In the genomic region with DNA sequence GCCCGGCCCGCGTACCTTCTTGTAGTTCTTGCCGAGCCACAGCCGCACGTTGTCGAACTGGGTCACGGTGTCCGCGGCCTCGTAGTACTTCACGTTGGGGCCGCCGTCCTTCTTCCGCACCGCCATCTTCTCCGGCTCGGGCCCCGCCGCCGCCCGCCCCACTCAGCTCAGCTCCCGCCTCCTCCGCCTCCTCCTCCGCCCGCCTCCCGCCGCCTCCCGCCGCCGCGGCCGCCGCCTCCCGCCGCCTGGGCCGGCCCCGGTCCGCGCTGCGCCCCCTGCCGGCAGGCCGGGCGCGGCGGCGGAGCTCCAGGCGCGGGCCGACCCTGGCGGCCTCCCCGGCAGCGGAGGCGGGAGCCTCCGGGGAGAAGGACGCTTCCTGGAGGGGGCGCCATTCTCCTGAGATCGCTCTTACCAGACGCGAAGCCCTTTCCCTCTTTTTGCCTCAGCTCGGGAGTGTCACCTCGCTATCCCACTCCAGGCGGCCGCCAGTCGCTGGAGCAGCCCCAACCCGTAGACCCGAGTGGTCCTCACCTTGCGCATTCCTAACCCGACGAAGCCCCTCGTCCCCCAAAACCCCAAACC, we compare ENCODE assay signal across 8 cellular contexts. TPM values are rescaled to one million over a fixed set of nuclear protein-coding genes. Genes with fewer than 3 reads are reported as not detected.
DNase-seq lines count a peak whose midpoint lies in the region; ATAC-seq, FAIRE-seq and TF ChIP-seq lines count a peak whose summit lies in the region.

A gene (minus strand): TSS at position 148 of the 582 bp plus-strand sequence. CDS start 22 bp downstream, at position 126.

- H3K4me3 Mint-ChIP-seq in GM23338: peak within 1 kb of the TSS; percentile 99

- no peak within 1 kb of the TSS for H2BK12ac ChIP-seq in neuronal stem cell (ENCODE audit: low read length)

- peaks cover 44% of the 10 kb centered on the region for H3K36me3 ChIP-seq in DOHH2 (ENCODE audit: control insufficient read depth, low read length)
- H3K36me3 ChIP-seq in GM23338 (ENCODE audit: insufficient read depth): peaks cover 22% of the 10 kb centered on the region
- H3K36me3 ChIP-seq in neuronal stem cell (replicated peaks in 1 of 2; ENCODE audit: control insufficient read depth in 2 of 2, insufficient read depth in 2 of 2, low read length in 2 of 2): peaks cover 13 to 34% of the 10 kb centered on the region in 2 donors
- peaks cover 5 to 18% (median 13%) of the 10 kb centered on the region in 5 donors for H3K36me3 ChIP-seq in subcutaneous abdominal adipose tissue (ENCODE audit: control insufficient read depth in 5 of 5, insufficient read depth in 5 of 5, low read length in 5 of 5)

- H3K27me3 Mint-ChIP-seq in GM23338 (ENCODE audit: insufficient read depth, low read depth, poor library complexity): peaks cover 15% of the 10 kb centered on the region

- H3K23ac ChIP-seq in neuronal stem cell (ENCODE audit: low read depth, low read length, poor library complexity): peak within 1 kb of the TSS; percentile 81

- H3K9me3 Mint-ChIP-seq in GM23338: peaks cover 6% of the 10 kb centered on the region; the same call in 2 of the 3 replicates

- peaks cover 14% of the 10 kb centered on the region for H3F3A ChIP-seq in DOHH2 (ENCODE audit: control insufficient read depth, insufficient read depth)
- H3F3A ChIP-seq in GM23338 (replicated peaks; ENCODE audit: low read depth): peaks cover 16% of the 10 kb centered on the region; the same call in 1 of the 2 replicates

- H3K9me2 ChIP-seq in DOHH2 (replicated peaks; ENCODE audit: control insufficient read depth, low read length) (no peaks in the 10 kb centered on the region), GM23338 (ENCODE audit: insufficient read depth) (no peaks in the 10 kb centered on the region)

- H2BK5ac ChIP-seq in neuronal stem cell (ENCODE audit: low read length): peak within 1 kb of the TSS; percentile 96

- peak within 1 kb of the TSS; percentile 78 for H3K4ac ChIP-seq in neuronal stem cell (ENCODE audit: low read length)

- H3K79me1 ChIP-seq in neuronal stem cell (ENCODE audit: low read depth, low read length): no peaks in the 10 kb centered on the region

- FAIRE-seq in frontal cortex (lab: Jason Lieb, UNC): no peak

- H2AK5ac ChIP-seq in neuronal stem cell (ENCODE audit: low read depth, low read length): peak within 1 kb of the TSS; percentile 40

- peak within 1 kb of the TSS; percentile 99 for H3K18ac ChIP-seq in neuronal stem cell (ENCODE audit: low read length)

- H3K27ac Mint-ChIP-seq in GM23338: peak within 1 kb of the TSS; percentile 98

- H2BK120ac ChIP-seq in neuronal stem cell (ENCODE audit: low read depth, low read length): no peak within 1 kb of the TSS

- H3K9ac ChIP-seq in neuronal stem cell (ENCODE audit: low read depth, low read length, poor library complexity) (peak within 1 kb of the TSS; percentile 97), subcutaneous abdominal adipose tissue (ENCODE audit: low read length in 5 of 5) (peak within 1 kb of the TSS; percentile 79 to 97 (median 94))

- peaks cover 40% of the 10 kb centered on the region for H3K4me1 ChIP-seq in DOHH2 (ENCODE audit: control insufficient read depth, low read length)
- peaks cover 12% of the 10 kb centered on the region for H3K4me1 ChIP-seq in GM23338 (ENCODE audit: insufficient read depth)
- H3K4me1 ChIP-seq in neuronal stem cell (ENCODE audit: control insufficient read depth in 2 of 2, insufficient read depth in 1 of 2, low read depth in 1 of 2, low read length in 2 of 2): peaks cover 7 to 9% of the 10 kb centered on the region in 2 donors
- peaks cover 10 to 46% (median 38%) of the 10 kb centered on the region in 5 donors for H3K4me1 ChIP-seq in subcutaneous abdominal adipose tissue (ENCODE audit: control insufficient read depth in 5 of 5, insufficient read depth in 5 of 5, low read length in 5 of 5)

- H4K20me1 ChIP-seq in DOHH2 (ENCODE audit: control insufficient read depth, insufficient read depth, low read depth, low read length) (peaks cover 8% of the 10 kb centered on the region; the same call in 1 of the 2 replicates), GM23338 (replicated peaks; ENCODE audit: insufficient read depth) (peaks cover 13% of the 10 kb centered on the region)

- H3K4me3 ChIP-seq in DOHH2 (ENCODE audit: low read length): peak within 1 kb of the TSS; percentile 97
- peak within 1 kb of the TSS; percentile 100 for H3K4me3 ChIP-seq in GM23338
- peak within 1 kb of the TSS; percentile 76 to 93 for H3K4me3 ChIP-seq in neuronal stem cell (ENCODE audit: low read length in 2 of 2)
- H3K4me3 ChIP-seq in subcutaneous abdominal adipose tissue (ENCODE audit: low read depth in 1 of 5, low read length in 5 of 5): peak within 1 kb of the TSS; percentile 71 to 86 (median 85)

- no CpG with 5 or more reads among the region's 71 CpGs for WGBS in neuronal stem cell (ENCODE audit: extremely low coverage in 2 of 2, insufficient read length in 2 of 2, insufficient replicate concordance in 1 of 2), 2 donors

- H2BK15ac ChIP-seq in neuronal stem cell (ENCODE audit: low read length): peak within 1 kb of the TSS; percentile 56

- peak within 1 kb of the TSS; percentile 25 for H3K14ac ChIP-seq in neuronal stem cell (ENCODE audit: low read length)

- H3K36me3 Mint-ChIP-seq in GM23338 (ENCODE audit: low read depth): peaks cover 53% of the 10 kb centered on the region

- DNase-seq in GM23338 (ENCODE audit: low spot score): peak; percentile 93
- peak; percentile 82 for DNase-seq in M059J (ENCODE audit: low read depth)
- DNase-seq in SIG-M5 treated with dmso at 0.1 percent for 504 hours (lab: John Stamatoyannopoulos, UW; ENCODE audit: unreplicated experiment): peak; percentile 85
- DNase-seq in activated naive CD4-positive, alpha-beta T cell (lab: John Stamatoyannopoulos, UW): peak; percentile 65 to 81 (median 70)
- peak; percentile 88 to 92 for DNase-seq in frontal cortex (ENCODE audit: low spot score in 2 of 2)
- DNase-seq in neuronal stem cell (ENCODE audit: low spot score): peak; percentile 87

- H3K4me2 ChIP-seq in DOHH2 (ENCODE audit: low read length): peak within 1 kb of the TSS; percentile 98
- peak within 1 kb of the TSS; percentile 97 for H3K4me2 ChIP-seq in GM23338
- H3K4me2 ChIP-seq in neuronal stem cell (ENCODE audit: insufficient read depth, low read length, poor library complexity, severe bottlenecking): peak within 1 kb of the TSS; percentile 79

- H2AFZ ChIP-seq in GM23338 (peak within 1 kb of the TSS; percentile 97), neuronal stem cell (ENCODE audit: low read length) (peak within 1 kb of the TSS; percentile 91)

- H3K27me3 ChIP-seq in DOHH2 (ENCODE audit: control insufficient read depth, low read length) (no peaks in the 10 kb centered on the region), GM23338 (ENCODE audit: insufficient read depth) (no peaks in the 10 kb centered on the region), neuronal stem cell (ENCODE audit: control insufficient read depth in 3 of 3, insufficient read depth in 3 of 3, low read depth in 1 of 3, low read length in 3 of 3) (no peaks in the 10 kb centered on the region), subcutaneous abdominal adipose tissue (ENCODE audit: control insufficient read depth in 5 of 5, insufficient read depth in 4 of 5, low read length in 5 of 5) (no peaks in the 10 kb centered on the region)

- H4K91ac ChIP-seq in neuronal stem cell (ENCODE audit: low read depth, low read length, poor library complexity): no peak within 1 kb of the TSS

- no peak within 1 kb of the TSS for H4K8ac ChIP-seq in neuronal stem cell (ENCODE audit: low read depth, low read length)

- H3K79me2 ChIP-seq in DOHH2 (ENCODE audit: control insufficient read depth, low read length) (peaks cover 40% of the 10 kb centered on the region), GM23338 (replicated peaks; ENCODE audit: insufficient read depth) (peaks cover 35% of the 10 kb centered on the region)

- no peaks in the 10 kb centered on the region for H3K9me3 ChIP-seq in DOHH2 (ENCODE audit: control insufficient read depth, insufficient read depth, low read length)
- H3K9me3 ChIP-seq in neuronal stem cell (replicated peaks in 1 of 2; ENCODE audit: control insufficient read depth in 2 of 2, insufficient read depth in 1 of 2, low read depth in 1 of 2, low read length in 2 of 2): no peaks in the 10 kb centered on the region
- H3K9me3 ChIP-seq in subcutaneous abdominal adipose tissue (ENCODE audit: control insufficient read depth in 5 of 5, low read length in 5 of 5): no peaks in the 10 kb centered on the region

- peak; percentile 77 for ATAC-seq in GM23338

- H3K27ac ChIP-seq in DOHH2 (ENCODE audit: low read depth, low read length) (peak within 1 kb of the TSS; percentile 77), GM23338 (ENCODE audit: low read depth) (peak within 1 kb of the TSS; percentile 100), neuronal stem cell (replicated peaks; ENCODE audit: low read length) (peak within 1 kb of the TSS; percentile 87), subcutaneous abdominal adipose tissue (ENCODE audit: low read depth, low read length) (peak within 1 kb of the TSS; percentile 95)

- peak; percentile 76 for TF ChIP-seq CTCF in DOHH2 (IDR thresholded peaks at IDR 0.05; ENCODE audit: low read depth, low read length, poor library complexity, severe bottlenecking)
- TF ChIP-seq CTCF in GM23338 (conservative IDR thresholded peaks at IDR 0.05; ENCODE audit: low read depth in 2 of 2): peak; percentile 55 to 78

- peaks cover 29% of the 10 kb centered on the region for H3K4me1 Mint-ChIP-seq in GM23338

TF ChIP-seq in GM23338, 12 proteins besides CTCF, POLR2A, EP300 and RAD21 (continues in another document):
- TF ChIP-seq, protein P1, sequence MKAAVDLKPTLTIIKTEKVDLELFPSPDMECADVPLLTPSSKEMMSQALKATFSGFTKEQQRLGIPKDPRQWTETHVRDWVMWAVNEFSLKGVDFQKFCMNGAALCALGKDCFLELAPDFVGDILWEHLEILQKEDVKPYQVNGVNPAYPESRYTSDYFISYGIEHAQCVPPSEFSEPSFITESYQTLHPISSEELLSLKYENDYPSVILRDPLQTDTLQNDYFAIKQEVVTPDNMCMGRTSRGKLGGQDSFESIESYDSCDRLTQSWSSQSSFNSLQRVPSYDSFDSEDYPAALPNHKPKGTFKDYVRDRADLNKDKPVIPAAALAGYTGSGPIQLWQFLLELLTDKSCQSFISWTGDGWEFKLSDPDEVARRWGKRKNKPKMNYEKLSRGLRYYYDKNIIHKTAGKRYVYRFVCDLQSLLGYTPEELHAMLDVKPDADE (IDR thresholded peaks at IDR 0.05): no peak
- TF ChIP-seq POLR2AphosphoS5 (IDR thresholded peaks at IDR 0.05; ENCODE audit: low read depth) (peak; percentile 53), CREB1 (CRISPR knock-in tag; IDR thresholded peaks at IDR 0.05; ENCODE audit: low read depth) (peak; percentile 28; the same call in 1 of the 2 replicates), ZNF331 (CRISPR knock-in tag; IDR thresholded peaks at IDR 0.05; ENCODE audit: low read depth) (no peak)

RNA-seq across cellular contexts. Expression of the gene that starts here (rescaled TPM):
- 40.4 and 44.5 TPM in 2 replicates for total RNA-seq in GM23338 (2014; rRNA removed; shearing (Covaris generic))
- 52.1 and 68.3 TPM in 2 replicates for polyA plus RNA-seq in GM23338 (2016; fragmentation: Nextera tagmentation; extraction: Ambion mirVana)
- total RNA-seq in M059J (2014; rRNA removed; shearing (Covaris generic)): 32.4 and 34.5 TPM in 2 replicates
- 93.3 TPM for total RNA-seq in frontal cortex
- polyA plus RNA-seq in neuronal stem cell (2013, experiment 1 of 2): 69.4 TPM
- 66.2 TPM for polyA plus RNA-seq in neuronal stem cell (2013, experiment 2 of 2)

Comparison
In these comparisons a context has a peak if more than half of its experiments do, and no peak if none do; other contexts are left out.
1. Peak in every context shown above with its lines: DNase-seq, ATAC-seq, H3K4me3 ChIP-seq and H3K27ac ChIP-seq.